20 cellular contexts compared by ENCODE assay signal in genomic region chr13:112154301-112155060, GRCh38.
"Had no signal": no experiment of that assay in that cellular context is flagged by ENCODE, and none has a peak within 500 bp of the region (broad histone marks: within the 10 kb centered on the region; RNA-seq: fewer than 3 reads in every experiment).

No MANE protein-coding gene starts in this region.

- H3K36me3 Mint-ChIP-seq: natural killer cell; stimulated activated effector memory CD8-positive, alpha-beta T cell treated with anti-CD3 and anti-CD28 coated beads, Interleukin-12 subunit alpha, Interleukin-12 subunit beta, amount 100 ng/mL, for 72 hours had no signal

- H3K27ac Mint-ChIP-seq: natural killer cell; stimulated activated effector memory CD8-positive, alpha-beta T cell treated with anti-CD3 and anti-CD28 coated beads, Interleukin-12 subunit alpha, Interleukin-12 subunit beta, amount 100 ng/mL, for 72 hours had no signal

- FAIRE-seq: colon, keratinocyte had no signal

- H3K4me3 Mint-ChIP-seq: natural killer cell; stimulated activated effector memory CD8-positive, alpha-beta T cell treated with anti-CD3 and anti-CD28 coated beads, Interleukin-12 subunit alpha, Interleukin-12 subunit beta, amount 100 ng/mL, for 72 hours had no signal

- DNase-seq: cerebellar nuclear complex; dorsolateral prefrontal cortex; effector CD4-positive, alpha-beta T cell; foreskin fibroblast; gastrocnemius medialis; left ventricle myocardium superior; lower lobe of right lung; natural killer cell; nucleus accumbens; psoas muscle; right cardiac atrium; sigmoid colon; stimulated activated CD4-positive, alpha-beta T cell treated with anti-CD3 and anti-CD28 coated beads, Interleukin-2, amount 100 ng/mL, for 24 hours; stimulated activated CD4-positive, alpha-beta T cell treated with anti-CD3 and anti-CD28 coated beads, Interleukin-4, amount 100 ng/mL, for 24 hours; stimulated activated naive CD4-positive, alpha-beta T cell treated with Interleukin-2 at 50 U/mL for 16 hours; transverse colon had no signal

- H3K4me1 Mint-ChIP-seq: natural killer cell; stimulated activated effector memory CD8-positive, alpha-beta T cell treated with anti-CD3 and anti-CD28 coated beads, Interleukin-12 subunit alpha, Interleukin-12 subunit beta, amount 100 ng/mL, for 72 hours had no signal

- ATAC-seq: esophagus mucosa; gastrocnemius medialis; left ventricle myocardium superior; lower lobe of right lung; natural killer cell; psoas muscle; right cardiac atrium; stimulated activated effector memory CD8-positive, alpha-beta T cell treated with anti-CD3 and anti-CD28 coated beads, Interleukin-12 subunit alpha, Interleukin-12 subunit beta, amount 100 ng/mL, for 72 hours had no signal
